ENCODE assay signal across 1 cellular context in the genomic region with DNA sequence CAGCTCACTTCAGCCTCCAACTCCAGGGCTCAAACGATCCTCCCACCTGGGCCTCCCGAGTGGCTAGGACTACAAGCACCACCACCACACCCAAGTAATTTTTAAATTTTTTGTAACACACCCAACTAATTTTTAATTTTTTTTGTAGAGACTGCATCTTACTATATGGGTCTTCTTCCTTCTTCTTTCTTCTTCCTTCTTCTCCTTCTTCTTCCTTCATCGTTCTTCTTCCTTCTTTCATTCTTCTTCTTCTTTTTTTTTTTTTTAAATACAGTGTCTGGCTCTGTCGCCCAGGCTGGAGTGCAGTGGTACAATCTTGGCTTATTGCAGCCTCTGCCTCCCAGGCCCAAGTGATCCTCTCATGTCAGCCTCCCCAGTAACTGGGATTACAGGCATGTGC.
TF ChIP-seq lines count a peak whose summit lies in the region.

No MANE protein-coding gene starts in this region.

TF ChIP-seq in WTC11, 78 proteins besides CTCF, POLR2A, EP300 and RAD21 (continued from another document):
- no peak for TF ChIP-seq OVOL2 (CRISPR knock-in tag; IDR thresholded peaks at IDR 0.05; ENCODE audit: borderline replicate concordance)
- no peak for TF ChIP-seq RELA (CRISPR knock-in tag; IDR thresholded peaks at IDR 0.05; ENCODE audit: borderline replicate concordance)
- TF ChIP-seq NR2C2 (CRISPR knock-in tag; IDR thresholded peaks at IDR 0.05): no peak
- TF ChIP-seq, protein P1, sequence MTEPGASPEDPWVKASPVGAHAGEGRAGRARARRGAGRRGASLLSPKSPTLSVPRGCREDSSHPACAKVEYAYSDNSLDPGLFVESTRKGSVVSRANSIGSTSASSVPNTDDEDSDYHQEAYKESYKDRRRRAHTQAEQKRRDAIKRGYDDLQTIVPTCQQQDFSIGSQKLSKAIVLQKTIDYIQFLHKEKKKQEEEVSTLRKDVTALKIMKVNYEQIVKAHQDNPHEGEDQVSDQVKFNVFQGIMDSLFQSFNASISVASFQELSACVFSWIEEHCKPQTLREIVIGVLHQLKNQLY (CRISPR knock-in tag; IDR thresholded peaks at IDR 0.05): no peak
- TF ChIP-seq ZNF138 (CRISPR knock-in tag; conservative IDR thresholded peaks at IDR 0.05): no peak
- TF ChIP-seq JAZF1 (CRISPR knock-in tag; IDR thresholded peaks at IDR 0.05): no peak
TF ChIP-seq in WTC11: peak in this region for 0.
